ENCODE assay signal across 16 cellular contexts in genomic region chr5:157842787-157843186, GRCh38. TPM values are rescaled to one million over a fixed set of nuclear protein-coding genes. Genes with fewer than 3 reads are reported as not detected.
DNase-seq lines count a peak whose midpoint lies in the region; FAIRE-seq and TF ChIP-seq lines count a peak whose summit lies in the region.
"Had no signal": no experiment of that assay in that cellular context is flagged by ENCODE, and none has a peak within 500 bp of the region (broad histone marks: within the 10 kb centered on the region; RNA-seq: fewer than 3 reads in every experiment).

No MANE protein-coding gene starts in this region.

- H3K27ac ChIP-seq in neutrophil, result peak overlapping the region; percentile 28
- H3K27ac ChIP-seq: 22Rv1, PC-9 had no signal

- POLR2A ChIA-PET in GM10248 (lab: Yijun Ruan, JAX), result no interaction called here

- H3K4me3 ChIP-seq in LNCaP clone FGC (ENCODE audit: low read depth, low read length) (no peak overlapping the region), bronchial epithelial cell (ENCODE audit: low read depth, low read length) (no peak overlapping the region), neutrophil (ENCODE audit: low read depth in 1 of 2, low read length in 1 of 2) (no peak overlapping the region)
- H3K4me3 ChIP-seq: PC-9 had no signal

- TF ChIP-seq CTCF in LNCaP clone FGC (IDR thresholded peaks at IDR 0.05; ENCODE audit: control insufficient read depth, extremely low read depth, insufficient read depth) (no peak), bronchial epithelial cell (IDR thresholded peaks at IDR 0.05; ENCODE audit: insufficient read depth, low read length, severe bottlenecking) (no peak), neutrophil (IDR thresholded peaks at IDR 0.05) (no peak), GM10248 (IDR thresholded peaks at IDR 0.05; ENCODE audit: control extremely low read depth, extremely low read depth, low read depth, missing control alignments) (no peak)

- CTCF ChIA-PET in GM10248 (lab: Yijun Ruan, JAX), result interaction anchor here (1.3 to 1.6 kb wide), 2 partner anchors 9 to 13 kb away, joined by 3 to 9 read pairs; no protein-coding TSS in a partner anchor

- no peak for FAIRE-seq in bronchial epithelial cell (lab: Jason Lieb, UNC)

- no peaks in the 10 kb centered on the region for H3K27me3 ChIP-seq in bronchial epithelial cell (ENCODE audit: control insufficient read depth, insufficient read depth, low read length)
- H3K27me3 ChIP-seq in neutrophil, result no peaks in the 10 kb centered on the region

- DNase-seq in DMS53 (lab: John Stamatoyannopoulos, UW) (peak; percentile 40), DMS53 treated with DMSO at 0.1 percent for 48 hours (lab: John Stamatoyannopoulos, UW; ENCODE audit: unreplicated experiment) (no peak), LNCaP clone FGC (ENCODE audit: low read depth) (peak; percentile 56), bronchial epithelial cell (ENCODE audit: low read depth) (peak; percentile 36), mucosa of gallbladder (ENCODE audit: low spot score) (no peak), GM10248 (ENCODE audit: extremely low spot score) (no peak), pons (ENCODE audit: low spot score) (no peak)
- DNase-seq: CD8-positive, alpha-beta memory T cell; H7; MV-4-11; NCI-H1436 treated with DMSO at 0.1 percent for 48 hours; NCI-H526 treated with DMSO at 0.1 percent for 48 hours; PC-9; T-helper 1 cell had no signal

- H3K9me3 ChIP-seq in neutrophil, result no peaks in the 10 kb centered on the region

- H3K36me3 ChIP-seq in bronchial epithelial cell (ENCODE audit: control insufficient read depth, insufficient read depth, low read length) (peaks cover 2% of the 10 kb centered on the region), neutrophil (peaks cover 5% of the 10 kb centered on the region)

- H3K4me1 ChIP-seq in neutrophil (ENCODE audit: control insufficient read depth in 1 of 2, insufficient read depth in 1 of 2, low read depth in 1 of 2, low read length in 1 of 2), result peaks cover 8 to 17% of the 10 kb centered on the region in 2 experiments

RNA-seq across cellular contexts. Expression of gene CLINT1, which starts 16.2 kb away (rescaled TPM):
- 148 and 288 TPM in 2 replicates for total RNA-seq in bronchial epithelial cell
- total RNA-seq in mucosa of gallbladder, result 166 TPM

Comparison
In these comparisons a context has a peak if more than half of its experiments do, and no peak if none do; other contexts are left out.
1. DNase-seq: peak in DMS53 (single experiment), LNCaP clone FGC (single experiment) and bronchial epithelial cell (single experiment); none in DMS53 treated with DMSO at 0.1 percent for 48 hours (single experiment), mucosa of gallbladder (single experiment), GM10248 (single experiment) and pons (single experiment).